In genomic region chr3:168870892-168871291, GRCh38 we compare ENCODE assay signal across 20 cellular contexts.
DNase-seq lines count a peak whose midpoint lies in the region; ATAC-seq, FAIRE-seq and TF ChIP-seq lines count a peak whose summit lies in the region.
"Had no signal": no experiment of that assay in that cellular context is flagged by ENCODE, and none has a peak within 500 bp of the region (broad histone marks: within the 10 kb centered on the region; RNA-seq: fewer than 3 reads in every experiment).

No MANE protein-coding gene starts in this region.

- no peaks in the 10 kb centered on the region for H4K20me1 ChIP-seq in GM23248 (ENCODE audit: insufficient read depth)

- no peaks in the 10 kb centered on the region for H3K27me3 ChIP-seq in GM23248 (replicated peaks; ENCODE audit: insufficient read depth)
- no peaks in the 10 kb centered on the region for H3K27me3 ChIP-seq in pancreas
- H3K27me3 ChIP-seq: tibial artery had no signal

- H3K4me1 ChIP-seq in GM23248 (ENCODE audit: insufficient read depth) (peaks cover 4% of the 10 kb centered on the region; the same call in 1 of the 2 replicates), pancreas (peaks cover 0 to 17% (median 10%) of the 10 kb centered on the region in 3 donors)
- H3K4me1 ChIP-seq: tibial artery had no signal

- no peak overlapping the region for H2AFZ ChIP-seq in GM23248

- intact Hi-C loops in pancreas (cut with DNase I), result no loop called here

- WGBS in GM23248 (ENCODE audit: low coverage in 1 of 2, low lambda C conversion rate in 2 of 2, missing lambda C conversion rate in 2 of 2), 2 experiments, result 7 to 14% methylated on average over 2 of the region's 2 CpGs
- WGBS in pancreas, 2 donors, result 49 to 53% methylated on average over 2 of the region's 2 CpGs

- no peak overlapping the region for H3K4me3 ChIP-seq in GM23248
- H3K4me3 ChIP-seq in pancreas, result no peak overlapping the region
- H3K4me3 ChIP-seq: K562, tibial artery had no signal

- peak; percentile 62 for ATAC-seq in esophagus mucosa
- peak; percentile 77 to 90 (median 84) for ATAC-seq in pancreas
- ATAC-seq in activated CD4-positive, CD25-positive, alpha-beta regulatory T cell treated with anti-CD3 and anti-CD28 coated beads, Interleukin-2, amount 50 U/mL, for 24 hours, result no peak
- ATAC-seq: K562; stimulated activated naive CD8-positive, alpha-beta T cell treated with anti-CD3 and anti-CD28 coated beads, Interleukin-15, Interleukin-2, amounts not matched to agents 100 U/mL and 50 U/mL, for 24 hours had no signal

- in situ Hi-C loops in GM23248 (cut with MboI), result no loop called here

- no peaks in the 10 kb centered on the region for H3F3A ChIP-seq in GM23248 (ENCODE audit: insufficient read depth)

- no peak overlapping the region for H3K9ac ChIP-seq in GM23248

- TF ChIP-seq CTCF in pancreas (IDR thresholded peaks at IDR 0.05) (no peak), D721Med (IDR thresholded peaks at IDR 0.05; ENCODE audit: insufficient read depth, missing control alignments) (no peak)

- H3K4me2 ChIP-seq in GM23248 (ENCODE audit: unreplicated experiment), result no peak overlapping the region

- H3K79me2 ChIP-seq in GM23248 (ENCODE audit: insufficient read depth), result no peaks in the 10 kb centered on the region

- no peak overlapping the region for H3K27ac ChIP-seq in GM23248
- no peak overlapping the region for H3K27ac ChIP-seq in pancreas
- H3K27ac ChIP-seq: tibial artery had no signal

- DNase-seq in GM23248, result peak; percentile 9
- DNase-seq in NCI-H69 (lab: John Stamatoyannopoulos, UW), result peak; percentile 28
- DNase-seq in pancreas, result peak in 1 of 6 donors; percentile 19
- no peak for DNase-seq in D721Med (ENCODE audit: insufficient read length, low spot score)
- DNase-seq in activated CD4-positive, alpha-beta T cell treated with anti-CD3 and anti-CD28 coated beads, Interleukin-2, amount 50 U/mL, for 4 hours, result no peak
- DNase-seq in occipital lobe (lab: John Stamatoyannopoulos, UW), result no peak
- DNase-seq: activated CD4-positive, alpha-beta T cell treated with anti-CD3 and anti-CD28 coated beads for 4 hours; activated naive CD4-positive, alpha-beta T cell treated with anti-CD3 and anti-CD28 coated beads, Interleukin-2, amount 10 ng/mL, durations not matched to agents 7 days and 5 days; AML-193; anterior cingulate cortex; NCI-H748 treated with DMSO at 0.1 percent for 48 hours; SHP77 treated with DMSO at 0.1 percent for 48 hours; stimulated activated CD4-positive, alpha-beta T cell treated with anti-CD3 and anti-CD28 coated beads, Interleukin-4, amount 100 ng/mL, for 4 hours; stimulated activated naive CD8-positive, alpha-beta T cell treated with anti-CD3 and anti-CD28 coated beads, Interleukin-15, Interleukin-2, amounts not matched to agents 100 U/mL and 50 U/mL, for 24 hours; tibial artery had no signal

- no peak for FAIRE-seq in pancreas (lab: Jason Lieb, UNC)
- no peak for FAIRE-seq in D721Med (lab: Jason Lieb, UNC)
- FAIRE-seq: GM18507, H1, K562 had no signal

- no peaks in the 10 kb centered on the region for H3K9me2 ChIP-seq in GM23248 (ENCODE audit: insufficient read depth)

- H3K9me3 ChIP-seq in GM23248 (ENCODE audit: low read depth) (no peaks in the 10 kb centered on the region), pancreas (no peaks in the 10 kb centered on the region)
- H3K9me3 ChIP-seq: tibial artery had no signal

- H3K36me3 ChIP-seq in GM23248 (ENCODE audit: low read depth), result no peaks in the 10 kb centered on the region
- no peaks in the 10 kb centered on the region for H3K36me3 ChIP-seq in pancreas
- H3K36me3 ChIP-seq: tibial artery had no signal

Comparison
In these comparisons a context has a peak if more than half of its experiments do, and no peak if none do; other contexts are left out.
1. DNase-seq: peak in GM23248 (single experiment) and NCI-H69 (single experiment); none in D721Med (single experiment), activated CD4-positive, alpha-beta T cell treated with anti-CD3 and anti-CD28 coated beads, Interleukin-2, amount 50 U/mL, for 4 hours (0 of 2) and occipital lobe (single experiment).
2. ATAC-seq: peak in esophagus mucosa (single experiment) and pancreas (4 of 4); none in activated CD4-positive, CD25-positive, alpha-beta regulatory T cell treated with anti-CD3 and anti-CD28 coated beads, Interleukin-2, amount 50 U/mL, for 24 hours (0 of 2).